1 cellular context compared by ENCODE assay signal in the genomic region with DNA sequence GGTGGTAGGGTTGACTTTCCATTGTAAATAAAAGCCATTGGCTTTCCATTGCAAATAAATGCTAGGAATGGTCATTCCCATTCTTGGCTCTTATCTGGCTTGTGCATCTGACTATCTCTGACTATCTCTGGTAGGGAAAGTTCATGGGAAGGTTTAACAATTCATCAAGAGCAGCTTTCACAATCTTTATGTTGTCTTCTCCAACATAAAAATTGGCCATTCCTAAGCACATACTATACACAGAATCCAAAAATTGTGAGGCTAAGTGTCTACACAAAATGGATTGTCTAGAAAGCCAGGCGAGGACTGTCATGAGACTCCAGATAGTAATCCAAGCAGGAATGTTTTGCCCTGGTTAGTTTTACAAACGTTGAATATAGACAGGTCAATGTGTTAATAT.
TF ChIP-seq lines count a peak whose summit lies in the region.

No MANE protein-coding gene starts in this region.

TF ChIP-seq in SK-N-SH, 30 proteins besides CTCF, POLR2A, EP300 and RAD21 (continued from another document):
- TF ChIP-seq, protein P1, sequence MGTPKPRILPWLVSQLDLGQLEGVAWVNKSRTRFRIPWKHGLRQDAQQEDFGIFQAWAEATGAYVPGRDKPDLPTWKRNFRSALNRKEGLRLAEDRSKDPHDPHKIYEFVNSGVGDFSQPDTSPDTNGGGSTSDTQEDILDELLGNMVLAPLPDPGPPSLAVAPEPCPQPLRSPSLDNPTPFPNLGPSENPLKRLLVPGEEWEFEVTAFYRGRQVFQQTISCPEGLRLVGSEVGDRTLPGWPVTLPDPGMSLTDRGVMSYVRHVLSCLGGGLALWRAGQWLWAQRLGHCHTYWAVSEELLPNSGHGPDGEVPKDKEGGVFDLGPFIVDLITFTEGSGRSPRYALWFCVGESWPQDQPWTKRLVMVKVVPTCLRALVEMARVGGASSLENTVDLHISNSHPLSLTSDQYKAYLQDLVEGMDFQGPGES (IDR thresholded peaks at IDR 0.05; ENCODE audit: low read depth, low read length), result no peak
- TF ChIP-seq FOXJ3 (CRISPR knock-in tag; IDR thresholded peaks at IDR 0.05), result no peak
- no peak for TF ChIP-seq TCF12 (IDR thresholded peaks at IDR 0.05)
- no peak for TF ChIP-seq MXI1 (IDR thresholded peaks at IDR 0.05; ENCODE audit: low read depth, low read length)
- no peak for TF ChIP-seq NFIC (IDR thresholded peaks at IDR 0.05; ENCODE audit: borderline replicate concordance)
- TF ChIP-seq FOXM1 (IDR thresholded peaks at IDR 0.05; ENCODE audit: low read depth), result no peak
- TF ChIP-seq REST (IDR thresholded peaks at IDR 0.05; ENCODE audit: low read depth, low read length), result no peak
- no peak for TF ChIP-seq JUND (IDR thresholded peaks at IDR 0.05)
- TF ChIP-seq FOSL2 (IDR thresholded peaks at IDR 0.05; ENCODE audit: borderline replicate concordance, low read depth), result no peak
TF ChIP-seq in SK-N-SH: peak in this region for 0.
